In the genomic region with DNA sequence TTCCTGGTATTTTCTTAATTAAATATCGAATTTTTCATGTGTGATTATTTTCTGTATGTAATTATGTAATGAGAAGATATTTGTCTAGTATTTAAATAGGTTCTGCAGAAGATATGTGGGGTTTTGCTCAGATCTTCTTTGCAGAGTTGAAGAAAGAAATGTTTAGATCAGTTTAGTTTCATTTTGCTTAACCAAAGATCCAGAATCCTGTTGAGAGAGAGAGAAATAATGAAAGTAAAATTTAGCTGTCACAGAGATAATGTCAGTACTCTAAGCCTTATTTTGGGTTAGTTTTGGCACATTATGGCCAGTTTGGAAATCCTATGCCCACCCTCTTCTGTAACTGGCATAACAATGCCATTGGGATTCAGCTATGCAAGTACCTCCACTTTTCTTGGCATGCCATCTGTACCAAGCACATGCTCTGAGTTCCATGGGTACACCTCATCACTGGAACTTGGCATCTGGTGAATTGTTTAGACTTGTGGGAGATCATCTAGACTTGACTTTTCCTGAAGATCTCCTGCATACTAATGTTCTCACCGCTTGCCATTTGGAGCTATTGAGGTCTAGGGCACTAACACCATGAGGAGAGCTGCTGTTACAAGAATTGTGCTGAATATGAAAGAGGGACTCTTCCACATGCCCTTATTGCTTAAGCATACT, we compare ENCODE assay signal across 1 cellular context.
TF ChIP-seq lines count a peak whose summit lies in the region.

No MANE protein-coding gene starts in this region.

TF ChIP-seq in SK-N-SH, 30 proteins besides CTCF, POLR2A, EP300 and RAD21 (continued from another document):
- TF ChIP-seq TAF1 (IDR thresholded peaks at IDR 0.05; ENCODE audit: borderline replicate concordance, low read depth, low read length), result no peak
- TF ChIP-seq JUND (IDR thresholded peaks at IDR 0.05), result no peak
